28 cellular contexts compared by ENCODE assay signal in the genomic region with DNA sequence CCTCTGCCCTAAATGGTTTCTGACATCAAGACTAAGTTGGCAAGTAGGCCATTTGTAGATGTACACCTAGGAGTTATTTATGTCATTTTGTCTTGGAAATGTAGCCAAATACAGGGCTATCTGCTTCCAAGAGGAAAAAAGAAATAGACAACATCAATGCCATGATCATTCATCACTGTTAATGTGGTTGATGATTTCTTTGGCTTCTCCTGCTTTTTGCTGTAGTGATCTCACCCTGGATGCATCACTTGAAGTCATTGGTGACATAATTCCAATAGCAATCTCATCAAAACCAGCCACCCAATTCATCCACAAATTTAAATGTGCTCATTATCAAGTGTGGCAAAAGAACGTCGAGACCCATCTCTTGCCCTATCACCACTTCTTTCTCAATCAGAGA.
"Had no signal": no experiment of that assay in that cellular context is flagged by ENCODE, and none has a peak within 500 bp of the region (broad histone marks: within the 10 kb centered on the region; RNA-seq: fewer than 3 reads in every experiment).

No MANE protein-coding gene starts in this region.

- H3K79me2 ChIP-seq: hepatocyte had no signal

- H2AFZ ChIP-seq: hepatocyte had no signal

- H3K27ac Mint-ChIP-seq: activated CD8-positive, alpha-beta T cell treated with anti-CD3 and anti-CD28 coated beads for 36 hours; activated naive CD4-positive, alpha-beta T cell treated with anti-CD3 and anti-CD28 coated beads, Interleukin-2, amount 10 ng/mL, durations not matched to agents 7 days and 5 days; activated naive CD4-positive, alpha-beta T cell treated with anti-CD3 and anti-CD28 coated beads, Interleukin-2, amount 50 U/mL, for 72 hours; activated naive CD8-positive, alpha-beta T cell treated with anti-CD3 and anti-CD28 coated beads, Interleukin-2, amount 10 ng/mL, durations not matched to agents 7 days and 5 days; activated T-helper 17 cell treated with anti-CD3 and anti-CD28 coated beads, Interleukin-2, amount 50 U/mL, for 72 hours; dendritic cell treated with granulocyte-macrophage colony-stimulating factor and Interleukin-4, amounts not matched to agents 40 ng/mL and 50 ng/mL, for 4 days; endodermal cell; WTC11 had no signal

- H3K36me3 ChIP-seq: ascending aorta, brain microvascular endothelial cell, gastroesophageal sphincter, heart right ventricle had no signal

- ATAC-seq: activated CD8-positive, alpha-beta T cell treated with anti-CD3 and anti-CD28 coated beads for 36 hours; activated naive CD4-positive, alpha-beta T cell treated with anti-CD3 and anti-CD28 coated beads, Interleukin-2, amount 50 U/mL, for 72 hours; activated T-cell treated with anti-CD3 and anti-CD28 coated beads, Interleukin-2, amount 50 U/mL, for 4 hours; activated T-helper 17 cell treated with anti-CD3 and anti-CD28 coated beads, Interleukin-2, amount 50 U/mL, for 72 hours; esophagus mucosa; foreskin keratinocyte; gastroesophageal sphincter; heart right ventricle; WTC11 had no signal

- H3K4me3 Mint-ChIP-seq: activated CD8-positive, alpha-beta T cell treated with anti-CD3 and anti-CD28 coated beads for 36 hours; activated naive CD4-positive, alpha-beta T cell treated with anti-CD3 and anti-CD28 coated beads, Interleukin-2, amount 10 ng/mL, durations not matched to agents 7 days and 5 days; activated naive CD8-positive, alpha-beta T cell treated with anti-CD3 and anti-CD28 coated beads, Interleukin-2, amount 10 ng/mL, durations not matched to agents 7 days and 5 days; activated T-cell treated with anti-CD3 and anti-CD28 coated beads, Interleukin-2, amount 50 U/mL, for 4 hours; activated T-helper 17 cell treated with anti-CD3 and anti-CD28 coated beads, Interleukin-2, amount 50 U/mL, for 72 hours; central memory CD8-positive, alpha-beta T cell; dendritic cell treated with granulocyte-macrophage colony-stimulating factor and Interleukin-4, amounts not matched to agents 40 ng/mL and 50 ng/mL, for 4 days; endodermal cell; WTC11 had no signal

- H3K27me3 ChIP-seq: ascending aorta, brain microvascular endothelial cell, dorsolateral prefrontal cortex, gastroesophageal sphincter, heart right ventricle, hepatocyte had no signal

- DNase-seq: activated CD4-positive, alpha-beta T cell treated with anti-CD3 and anti-CD28 coated beads for 1 hour; activated CD4-positive, alpha-beta T cell treated with anti-CD3 and anti-CD28 coated beads for 4 hours; activated CD4-positive, alpha-beta T cell treated with anti-CD3 and anti-CD28 coated beads, Interleukin-2, amount 50 U/mL, for 1 hour; activated CD4-positive, alpha-beta T cell treated with anti-CD3 and anti-CD28 coated beads, Interleukin-2, amount 50 U/mL, for 48 hours; activated CD8-positive, alpha-beta memory T cell treated with anti-CD3 and anti-CD28 coated beads for 24 hours; activated CD8-positive, alpha-beta T cell treated with anti-CD3 and anti-CD28 coated beads for 36 hours; activated effector memory CD4-positive, alpha-beta T cell treated with Interleukin-2 at 50 U/mL for 16 hours; activated naive CD4-positive, alpha-beta T cell treated with anti-CD3 and anti-CD28 coated beads, Interleukin-2, amount 10 ng/mL, durations not matched to agents 7 days and 5 days; activated naive CD8-positive, alpha-beta T cell treated with anti-CD3 and anti-CD28 coated beads, Interleukin-2, amount 10 ng/mL, durations not matched to agents 7 days and 5 days; activated T-cell treated with anti-CD3 and anti-CD28 coated beads, Interleukin-2, amount 50 U/mL, for 4 hours; brain microvascular endothelial cell; dorsolateral prefrontal cortex; effector memory CD4-positive, alpha-beta T cell; endodermal cell; foreskin keratinocyte; heart right ventricle; T-helper 2 cell had no signal

- H3K4me2 ChIP-seq: hepatocyte had no signal

- H3K36me3 Mint-ChIP-seq: activated naive CD4-positive, alpha-beta T cell treated with anti-CD3 and anti-CD28 coated beads, Interleukin-2, amount 10 ng/mL, durations not matched to agents 7 days and 5 days; activated naive CD4-positive, alpha-beta T cell treated with anti-CD3 and anti-CD28 coated beads, Interleukin-2, amount 50 U/mL, for 72 hours; activated naive CD8-positive, alpha-beta T cell treated with anti-CD3 and anti-CD28 coated beads, Interleukin-2, amount 10 ng/mL, durations not matched to agents 7 days and 5 days; WTC11 had no signal

- H3K27me3 Mint-ChIP-seq: activated CD8-positive, alpha-beta T cell treated with anti-CD3 and anti-CD28 coated beads for 36 hours; activated naive CD4-positive, alpha-beta T cell treated with anti-CD3 and anti-CD28 coated beads, Interleukin-2, amount 10 ng/mL, durations not matched to agents 7 days and 5 days; activated naive CD8-positive, alpha-beta T cell treated with anti-CD3 and anti-CD28 coated beads, Interleukin-2, amount 10 ng/mL, durations not matched to agents 7 days and 5 days; activated T-helper 17 cell treated with anti-CD3 and anti-CD28 coated beads, Interleukin-2, amount 50 U/mL, for 72 hours; central memory CD8-positive, alpha-beta T cell; dendritic cell treated with granulocyte-macrophage colony-stimulating factor and Interleukin-4, amounts not matched to agents 40 ng/mL and 50 ng/mL, for 4 days had no signal

- H3K9me3 ChIP-seq: ascending aorta, gastroesophageal sphincter had no signal

- H3K4me3 ChIP-seq: ascending aorta, coronary artery, dorsolateral prefrontal cortex, gastroesophageal sphincter, heart right ventricle, hepatocyte had no signal

- H3K9me3 Mint-ChIP-seq: activated naive CD4-positive, alpha-beta T cell treated with anti-CD3 and anti-CD28 coated beads, Interleukin-2, amount 10 ng/mL, durations not matched to agents 7 days and 5 days; activated naive CD8-positive, alpha-beta T cell treated with anti-CD3 and anti-CD28 coated beads, Interleukin-2, amount 10 ng/mL, durations not matched to agents 7 days and 5 days; activated T-helper 17 cell treated with anti-CD3 and anti-CD28 coated beads, Interleukin-2, amount 50 U/mL, for 72 hours; dendritic cell treated with granulocyte-macrophage colony-stimulating factor and Interleukin-4, amounts not matched to agents 40 ng/mL and 50 ng/mL, for 4 days; endodermal cell had no signal

- H3K4me1 ChIP-seq: ascending aorta, foreskin keratinocyte, gastroesophageal sphincter had no signal

- H3K4me1 Mint-ChIP-seq: activated naive CD4-positive, alpha-beta T cell treated with anti-CD3 and anti-CD28 coated beads, Interleukin-2, amount 10 ng/mL, durations not matched to agents 7 days and 5 days; activated naive CD8-positive, alpha-beta T cell treated with anti-CD3 and anti-CD28 coated beads, Interleukin-2, amount 10 ng/mL, durations not matched to agents 7 days and 5 days; activated T-helper 17 cell treated with anti-CD3 and anti-CD28 coated beads, Interleukin-2, amount 50 U/mL, for 72 hours; central memory CD8-positive, alpha-beta T cell; endodermal cell had no signal

- H3K27ac ChIP-seq: ascending aorta, brain microvascular endothelial cell, coronary artery, dorsolateral prefrontal cortex, foreskin keratinocyte, gastroesophageal sphincter, heart right ventricle, hepatocyte, VCaP had no signal
